8 cellular contexts compared by ENCODE assay signal in genomic region chr1:179955731-179956130, GRCh38. TPM values are rescaled to one million over a fixed set of nuclear protein-coding genes. Genes with fewer than 3 reads are reported as not detected.
DNase-seq lines count a peak whose midpoint lies in the region; ATAC-seq, FAIRE-seq and TF ChIP-seq lines count a peak whose summit lies in the region.

No MANE protein-coding gene starts in this region.

- peaks cover 45% of the 10 kb centered on the region for H3K79me2 ChIP-seq in endothelial cell of umbilical vein (ENCODE audit: control insufficient read depth, insufficient read depth, low read length)

- peaks cover 16% of the 10 kb centered on the region for H3K4me1 ChIP-seq in Panc1 (ENCODE audit: control insufficient read depth, insufficient read depth, low read length)
- H3K4me1 ChIP-seq in endothelial cell of umbilical vein (ENCODE audit: control insufficient read depth, extremely low read depth, insufficient read depth, low read length) = peaks cover 22% of the 10 kb centered on the region
- no peaks in the 10 kb centered on the region for H3K4me1 ChIP-seq in prostate gland (replicated peaks)

- POLR2A ChIA-PET in Panc1 (lab: Charles Lee) (no interaction called here), endothelial cell of umbilical vein (lab: Charles Lee) (no interaction called here)

- no peak for TF ChIP-seq POLR2A in endothelial cell of umbilical vein (IDR thresholded peaks at IDR 0.05; ENCODE audit: low read depth, low read length)
- TF ChIP-seq POLR2A in prostate gland (IDR thresholded peaks at IDR 0.05) = no peak

- dilution Hi-C loops in endothelial cell of umbilical vein (cut with MboI; ENCODE audit: extremely low pct_ligation_motif_present, low sequenced_read_pairs) = no loop called here

- BruUV-seq in Panc1 (replicated peaks; lab: Mats Ljungman, UMichigan) = TSS peak; percentile 76
- TSS peak; percentile 40 for BruUV-seq in endothelial cell of umbilical vein (replicated peaks; lab: Mats Ljungman, UMichigan)

- peaks cover 2% of the 10 kb centered on the region for H4K20me1 ChIP-seq in endothelial cell of umbilical vein (replicated peaks; ENCODE audit: control insufficient read depth, extremely low read depth, insufficient read depth, low read length)

- no peak for ATAC-seq in Panc1
- no peak for ATAC-seq in HG03097 (IDR thresholded peaks at IDR 0.05; ENCODE audit: low FRiP score, unreplicated experiment)
- ATAC-seq in HG02981 (IDR thresholded peaks at IDR 0.05; ENCODE audit: unreplicated experiment) = no peak

- DNase-seq in GM12865 (ENCODE audit: low read depth) (no peak), Panc1 (ENCODE audit: low read depth, low spot score) (no peak), endothelial cell of umbilical vein (ENCODE audit: low read depth, low spot score) (peak; percentile 15), prostate gland (ENCODE audit: low spot score) (no peak), putamen (ENCODE audit: low spot score) (no peak)
- no peak for DNase-seq in effector CD8-positive, alpha-beta T cell (lab: John Stamatoyannopoulos, UW)

- 3% methylated on average over 3 of the region's 3 CpGs for WGBS in prostate gland

- H3K27ac ChIP-seq in Panc1 (ENCODE audit: low read length) (peak overlapping the region; percentile 98), endothelial cell of umbilical vein (ENCODE audit: insufficient read depth, low read depth, low read length) (no peak overlapping the region), prostate gland (peak overlapping the region; percentile 93 to 96)

- H3K4me3 ChIP-seq in GM12865 (ENCODE audit: low read depth, low read length) = peak overlapping the region; percentile 96
- peak overlapping the region; percentile 95 to 97 for H3K4me3 ChIP-seq in Panc1 (ENCODE audit: low read depth in 2 of 2, low read length in 2 of 2)
- H3K4me3 ChIP-seq in endothelial cell of umbilical vein (replicated peaks in 1 of 3; ENCODE audit: insufficient read depth in 1 of 3, low read depth in 1 of 3, low read length in 3 of 3) = peak overlapping the region; percentile 88 to 95 (median 95)
- H3K4me3 ChIP-seq in prostate gland = peak overlapping the region; percentile 91 to 95

- in situ Hi-C loops in Panc1 (cut with HindIII; ENCODE audit: low pct_unique_long_range_greater_than_20kb, low sequenced_read_pairs) = no loop called here

- FAIRE-seq in endothelial cell of umbilical vein (lab: Jason Lieb, UNC) = peak; percentile 24

- H2AFZ ChIP-seq in endothelial cell of umbilical vein (ENCODE audit: low read depth, low read length) = no peak overlapping the region

- TF ChIP-seq CTCF in GM12865 (IDR thresholded peaks at IDR 0.05; ENCODE audit: insufficient read depth, low read depth, low read length, missing control alignments) = no peak
- TF ChIP-seq CTCF in Panc1 (IDR thresholded peaks at IDR 0.05) = no peak
- no peak for TF ChIP-seq CTCF in endothelial cell of umbilical vein (IDR thresholded peaks at IDR 0.05; ENCODE audit: extremely low read depth in 1 of 2, insufficient read depth in 1 of 2, low read depth in 1 of 2, low read length in 2 of 2)
- TF ChIP-seq CTCF in prostate gland (IDR thresholded peaks at IDR 0.05) = no peak

- intact Hi-C loops in Panc1 (cut with micrococcal nuclease; ENCODE audit: unreplicated experiment) = no loop called here
- intact Hi-C loops in endothelial cell of umbilical vein (cut with micrococcal nuclease) = no loop called here
- intact Hi-C loops in prostate gland (cut with DNase I) = loop anchor here (2.0 to 10.0 kb wide), 2 partner anchors 79 to 199 kb away; partner anchors contain the start of genes QSOX1 and TOR1AIP2

- peak overlapping the region; percentile 77 for H3K9ac ChIP-seq in endothelial cell of umbilical vein (replicated peaks; ENCODE audit: extremely low read depth, insufficient read depth, low read length)

- no peaks in the 10 kb centered on the region for H3K27me3 ChIP-seq in Panc1 (ENCODE audit: control insufficient read depth, insufficient read depth, low read length)
- H3K27me3 ChIP-seq in endothelial cell of umbilical vein (ENCODE audit: control insufficient read depth in 2 of 2, insufficient read depth in 2 of 2, low read length in 2 of 2) = no peaks in the 10 kb centered on the region
- no peaks in the 10 kb centered on the region for H3K27me3 ChIP-seq in prostate gland (replicated peaks; ENCODE audit: insufficient read depth)

- H3K36me3 ChIP-seq in Panc1 (ENCODE audit: control insufficient read depth, insufficient read depth, low read length) (no peaks in the 10 kb centered on the region), endothelial cell of umbilical vein (ENCODE audit: control insufficient read depth in 2 of 2, extremely low read depth in 1 of 2, insufficient read depth in 2 of 2, low read length in 2 of 2) (no peaks in the 10 kb centered on the region), prostate gland (no peaks in the 10 kb centered on the region)

- H3K9me1 ChIP-seq in endothelial cell of umbilical vein (replicated peaks; ENCODE audit: control insufficient read depth, extremely low read depth, insufficient read depth, low read length) = no peaks in the 10 kb centered on the region

- peak overlapping the region; percentile 98 for H3K4me2 ChIP-seq in endothelial cell of umbilical vein (ENCODE audit: insufficient read depth, low read length)

- CTCF ChIA-PET in Panc1 (lab: Charles Lee) (no interaction called here), endothelial cell of umbilical vein (lab: Charles Lee) (interaction anchor here (1.5 kb wide), 2 partner anchors 72 to 213 kb away, joined by 4 to 6 read pairs; no protein-coding TSS in a partner anchor)

- H3K9me3 ChIP-seq in Panc1 (ENCODE audit: control insufficient read depth, insufficient read depth, low read depth, low read length) (no peaks in the 10 kb centered on the region), endothelial cell of umbilical vein (replicated peaks; ENCODE audit: control insufficient read depth, insufficient read depth, low read length) (no peaks in the 10 kb centered on the region), prostate gland (no peaks in the 10 kb centered on the region)

TF ChIP-seq in endothelial cell of umbilical vein, 7 proteins besides CTCF, POLR2A, EP300 and RAD21:
- TF ChIP-seq MYC (IDR thresholded peaks at IDR 0.05; ENCODE audit: low read depth, low read length) (no peak), GATA2 (IDR thresholded peaks at IDR 0.05; ENCODE audit: insufficient read depth, insufficient read length, low read depth, low read length) (no peak), EZH2 (IDR thresholded peaks at IDR 0.05; ENCODE audit: borderline replicate concordance, low read depth, low read length, severe bottlenecking) (no peak), JUN (IDR thresholded peaks at IDR 0.05; ENCODE audit: borderline replicate concordance, insufficient read depth, insufficient read length, low read depth) (no peak), POLR2AphosphoS5 (IDR thresholded peaks at IDR 0.05; ENCODE audit: insufficient read depth, low read depth, low read length) (no peak), FOS (IDR thresholded peaks at IDR 0.05; ENCODE audit: borderline replicate concordance, insufficient read depth, low read length) (no peak)
- TF ChIP-seq, protein P1, sequence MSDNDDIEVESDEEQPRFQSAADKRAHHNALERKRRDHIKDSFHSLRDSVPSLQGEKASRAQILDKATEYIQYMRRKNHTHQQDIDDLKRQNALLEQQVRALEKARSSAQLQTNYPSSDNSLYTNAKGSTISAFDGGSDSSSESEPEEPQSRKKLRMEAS (IDR thresholded peaks at IDR 0.05; ENCODE audit: insufficient read depth, insufficient read length) = no peak

RNA-seq across cellular contexts. Expression of gene CEP350, which starts 1.1 kb away (rescaled TPM):
- total RNA-seq in Panc1 (2021; ENCODE audit: unreplicated experiment) = 41.1 TPM
- polyA plus RNA-seq in Panc1 (2012; ENCODE audit: insufficient read length) = 9.2 TPM
- 30.1 and 30.3 TPM in 2 replicates for total RNA-seq in endothelial cell of umbilical vein
- polyA plus RNA-seq in endothelial cell of umbilical vein = 2.7 and 4.8 TPM in 2 replicates
- polyA plus RNA-seq in endothelial cell of umbilical vein (2011; cell fraction: cytosol; rRNA removed) = 4.6 and 4.9 TPM in 2 replicates
- 17.3 and 23.6 TPM in 2 replicates for polyA plus RNA-seq in endothelial cell of umbilical vein (2011; cell fraction: nucleus; rRNA removed)
- 9.5 and 16.7 TPM in 2 replicates for polyA plus RNA-seq in endothelial cell of umbilical vein (2012)
- polyA minus RNA-seq in endothelial cell of umbilical vein = 25.3 and 28.2 TPM in 2 replicates
- polyA minus RNA-seq in endothelial cell of umbilical vein (2011; cell fraction: cytosol; rRNA and poly(A)+ RNA removed) = 38.2 TPM
- 36.8 and 50.8 TPM in 2 replicates for polyA minus RNA-seq in endothelial cell of umbilical vein (2011; cell fraction: nucleus; rRNA and poly(A)+ RNA removed)
- 10 to 100 TPM; 43.3 to 67.4 TPM for total RNA-seq in prostate gland
